In the genomic region with DNA sequence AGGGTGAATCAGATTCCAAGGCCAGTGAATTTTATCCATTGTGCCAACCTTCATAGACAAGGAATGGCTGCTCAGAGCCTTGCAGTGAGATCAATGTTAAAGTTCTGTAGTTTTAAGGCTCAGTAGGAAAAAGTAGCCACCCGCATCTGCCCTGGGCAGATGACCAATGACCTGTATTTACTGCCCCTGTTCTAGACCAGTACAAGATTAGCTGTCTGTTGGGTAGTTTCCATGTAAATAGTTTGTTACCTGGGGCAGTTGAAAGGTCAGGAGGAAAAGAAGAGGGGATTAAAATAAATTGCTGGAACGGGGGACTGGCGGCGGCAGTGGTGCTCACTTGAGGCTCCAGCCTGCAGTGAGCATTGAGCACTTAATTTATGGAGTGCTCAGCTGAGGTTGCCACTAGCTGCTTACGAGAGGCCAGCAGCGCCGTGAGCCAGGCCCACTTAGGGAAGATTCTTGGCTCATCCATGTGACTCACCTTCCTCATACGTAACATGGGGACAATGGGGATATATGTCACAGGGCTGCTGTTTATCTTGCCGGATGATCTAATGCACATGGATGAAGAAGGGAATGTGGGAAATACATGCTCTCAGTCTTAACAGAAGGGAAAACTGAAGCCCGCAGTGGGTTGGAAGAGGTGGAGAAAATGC, we compare ENCODE assay signal across 15 cellular contexts. TPM values are rescaled to one million over a fixed set of nuclear protein-coding genes. Genes with fewer than 3 reads are reported as not detected.
DNase-seq lines count a peak whose midpoint lies in the region; ATAC-seq, FAIRE-seq and TF ChIP-seq lines count a peak whose summit lies in the region.
"Had no signal": no experiment of that assay in that cellular context is flagged by ENCODE, and none has a peak within 500 bp of the region (broad histone marks: within the 10 kb centered on the region; RNA-seq: fewer than 3 reads in every experiment).

No MANE protein-coding gene starts in this region.

- H4K12ac ChIP-seq in trophoblast cell (ENCODE audit: low read depth, low read length): no peak overlapping the region

- H3K79me1 ChIP-seq in trophoblast cell (ENCODE audit: low read length): peaks cover 11% of the 10 kb centered on the region

- DNase-seq in activated T-cell treated with anti-CD3 and anti-CD28 coated beads, Interleukin-2, amount 50 U/mL, for 72 hours: no peak
- DNase-seq in activated T-cell treated with anti-CD3 and anti-CD28 coated beads for 4 hours (no peak), NCI-H510A (lab: John Stamatoyannopoulos, UW) (peak; percentile 49), bronchial epithelial cell (ENCODE audit: low read depth) (peak; percentile 10), trophoblast cell (peak; percentile 91 to 94), endodermal cell (no peak)
- DNase-seq in CD4-positive, alpha-beta T cell: no peak
- DNase-seq: Kasumi-1, mesendoderm, NCI-H1930 had no signal

- no CpG with 5 or more reads among the region's 10 CpGs for WGBS in trophoblast cell (ENCODE audit: extremely low coverage, insufficient coverage, insufficient read length)
- 82% methylated on average over 8 to 10 of the region's 10 CpGs for WGBS in endodermal cell (ENCODE audit: insufficient coverage in 1 of 2, insufficient read length in 1 of 2), 2 experiments

- no peak overlapping the region for H2BK5ac ChIP-seq in trophoblast cell (ENCODE audit: low read depth, low read length, poor library complexity)

- H3K27me3 ChIP-seq in bronchial epithelial cell (ENCODE audit: control insufficient read depth, insufficient read depth, low read length): no peaks in the 10 kb centered on the region
- H3K27me3 ChIP-seq in trophoblast cell (ENCODE audit: insufficient read depth, low read length): no peaks in the 10 kb centered on the region
- no peaks in the 10 kb centered on the region for H3K27me3 ChIP-seq in CD4-positive, alpha-beta T cell (ENCODE audit: control insufficient read depth, insufficient read depth, low read length)
- H3K27me3 ChIP-seq in endodermal cell (ENCODE audit: control insufficient read depth, insufficient read depth, low read length, poor library complexity, severe bottlenecking): no peaks in the 10 kb centered on the region

- H3K9me3 Mint-ChIP-seq in activated T-cell treated with anti-CD3 and anti-CD28 coated beads, Interleukin-2, amount 50 U/mL, for 72 hours: peaks cover 0 to 4% of the 10 kb centered on the region in 2 donors
- H3K9me3 Mint-ChIP-seq in CD4-positive, alpha-beta T cell: no peaks in the 10 kb centered on the region
- peaks cover 7% of the 10 kb centered on the region for H3K9me3 Mint-ChIP-seq in endodermal cell

- no peaks in the 10 kb centered on the region for H3K27me3 Mint-ChIP-seq in activated T-cell treated with anti-CD3 and anti-CD28 coated beads, Interleukin-2, amount 50 U/mL, for 72 hours (ENCODE audit: low read depth)
- no peaks in the 10 kb centered on the region for H3K27me3 Mint-ChIP-seq in CD4-positive, alpha-beta T cell
- no peaks in the 10 kb centered on the region for H3K27me3 Mint-ChIP-seq in endodermal cell (ENCODE audit: insufficient read depth)

- intact Hi-C loops in CD4-positive, alpha-beta T cell (cut with DNase I, micrococcal nuclease): no loop called here

- FAIRE-seq in bronchial epithelial cell (lab: Jason Lieb, UNC): no peak
- FAIRE-seq: TTC549 had no signal

- H2BK120ac ChIP-seq in trophoblast cell (ENCODE audit: insufficient read depth, low read length, poor library complexity): peak overlapping the region; percentile 47

- H3K27ac Mint-ChIP-seq in activated T-cell treated with anti-CD3 and anti-CD28 coated beads, Interleukin-2, amount 50 U/mL, for 72 hours: peak overlapping the region; percentile 87
- H3K27ac Mint-ChIP-seq in CD4-positive, alpha-beta T cell: no peak overlapping the region
- H3K27ac Mint-ChIP-seq in endodermal cell: no peak overlapping the region

- ATAC-seq in activated T-cell treated with anti-CD3 and anti-CD28 coated beads, Interleukin-2, amount 50 U/mL, for 72 hours (replicated peaks in 1 of 2): no peak
- no peak for ATAC-seq in GM21717 (IDR thresholded peaks at IDR 0.05; ENCODE audit: unreplicated experiment)
- no peak for ATAC-seq in CD4-positive, alpha-beta T cell (ENCODE audit: poor library complexity)
- ATAC-seq: foreskin keratinocyte had no signal

- H3K9me3 ChIP-seq in trophoblast cell (ENCODE audit: insufficient read depth, low read depth, low read length): no peaks in the 10 kb centered on the region
- H3K9me3 ChIP-seq in CD4-positive, alpha-beta T cell (ENCODE audit: control insufficient read depth, low read length): no peaks in the 10 kb centered on the region
- H3K9me3 ChIP-seq in endodermal cell (ENCODE audit: control insufficient read depth, low read length): no peaks in the 10 kb centered on the region
- H3K9me3 ChIP-seq: thoracic aorta had no signal

- no peak overlapping the region for H3K4me2 ChIP-seq in trophoblast cell (ENCODE audit: low read length)

- H2BK12ac ChIP-seq in trophoblast cell (ENCODE audit: low read length): no peak overlapping the region

- POLR2A ChIA-PET in CD4-positive, alpha-beta T cell (lab: Charles Lee): no interaction called here

- H3K18ac ChIP-seq in trophoblast cell (ENCODE audit: low read length): no peak overlapping the region

- peak overlapping the region in 1 of 2 donors; percentile 76 for H3K4me3 Mint-ChIP-seq in activated T-cell treated with anti-CD3 and anti-CD28 coated beads, Interleukin-2, amount 50 U/mL, for 72 hours
- no peak overlapping the region for H3K4me3 Mint-ChIP-seq in CD4-positive, alpha-beta T cell
- no peak overlapping the region for H3K4me3 Mint-ChIP-seq in endodermal cell

- H3K36me3 ChIP-seq in bronchial epithelial cell (ENCODE audit: control insufficient read depth, insufficient read depth, low read length) (no peaks in the 10 kb centered on the region), trophoblast cell (ENCODE audit: control insufficient read depth in 1 of 2, insufficient read depth in 2 of 2, low read length in 2 of 2) (no peaks in the 10 kb centered on the region), endodermal cell (ENCODE audit: control insufficient read depth, insufficient read depth, low read length) (no peaks in the 10 kb centered on the region)
- H3K36me3 ChIP-seq: thoracic aorta had no signal

- peaks cover 0 to 3% of the 10 kb centered on the region in 2 donors for H3K36me3 Mint-ChIP-seq in activated T-cell treated with anti-CD3 and anti-CD28 coated beads, Interleukin-2, amount 50 U/mL, for 72 hours (ENCODE audit: insufficient read depth in 2 of 2)
- H3K36me3 Mint-ChIP-seq in CD4-positive, alpha-beta T cell (ENCODE audit: low read depth): no peaks in the 10 kb centered on the region
- H3K36me3 Mint-ChIP-seq in endodermal cell (ENCODE audit: low read depth): no peaks in the 10 kb centered on the region

- no peak overlapping the region for H2AK5ac ChIP-seq in trophoblast cell (ENCODE audit: low read length)

- H3K4me1 Mint-ChIP-seq in activated T-cell treated with anti-CD3 and anti-CD28 coated beads, Interleukin-2, amount 50 U/mL, for 72 hours (ENCODE audit: low read depth): peaks cover 42% of the 10 kb centered on the region
- peaks cover 13% of the 10 kb centered on the region for H3K4me1 Mint-ChIP-seq in CD4-positive, alpha-beta T cell (ENCODE audit: low read depth)
- no peaks in the 10 kb centered on the region for H3K4me1 Mint-ChIP-seq in endodermal cell

- H4K8ac ChIP-seq in trophoblast cell (ENCODE audit: low read depth, low read length): no peak overlapping the region

- H3K27ac ChIP-seq in trophoblast cell (ENCODE audit: low read depth, low read length) (peak overlapping the region; percentile 12), endodermal cell (ENCODE audit: low read depth, low read length) (no peak overlapping the region)
- H3K27ac ChIP-seq in CD4-positive, alpha-beta T cell (ENCODE audit: low read depth, low read length): no peak overlapping the region
- H3K27ac ChIP-seq: foreskin keratinocyte, thoracic aorta had no signal

- H3K4me1 ChIP-seq in trophoblast cell (ENCODE audit: control insufficient read depth in 1 of 2, insufficient read depth in 2 of 2, low read length in 2 of 2) (peaks cover 5% of the 10 kb centered on the region in 2 experiments), endodermal cell (ENCODE audit: control insufficient read depth, insufficient read depth, low read length) (no peaks in the 10 kb centered on the region)
- H3K4me1 ChIP-seq: foreskin keratinocyte had no signal

- H3K4me3 ChIP-seq in bronchial epithelial cell (ENCODE audit: low read depth, low read length) (no peak overlapping the region), trophoblast cell (ENCODE audit: low read depth, low read length) (no peak overlapping the region), endodermal cell (ENCODE audit: low read length) (no peak overlapping the region)
- H3K4me3 ChIP-seq: thoracic aorta had no signal

- H3K4ac ChIP-seq in trophoblast cell (ENCODE audit: low read depth, low read length): no peak overlapping the region

- no peak overlapping the region for H3K14ac ChIP-seq in trophoblast cell (ENCODE audit: low read length)

- H3K23ac ChIP-seq in trophoblast cell (ENCODE audit: low read length): no peak overlapping the region

- no peaks in the 10 kb centered on the region for H3K79me2 ChIP-seq in trophoblast cell (ENCODE audit: control insufficient read depth, insufficient read depth, low read length, poor library complexity)

- peak overlapping the region; percentile 76 for H4K91ac ChIP-seq in trophoblast cell (ENCODE audit: low read depth, low read length)

- H3K9ac ChIP-seq in trophoblast cell (ENCODE audit: low read length) (no peak overlapping the region), endodermal cell (ENCODE audit: extremely low read depth, low read length, poor library complexity, severe bottlenecking) (no peak overlapping the region)

- TF ChIP-seq CTCF in bronchial epithelial cell (IDR thresholded peaks at IDR 0.05; ENCODE audit: insufficient read depth, low read length, severe bottlenecking) (no peak), endodermal cell (conservative IDR thresholded peaks at IDR 0.05) (no peak)
- no peak for TF ChIP-seq CTCF in CD4-positive, alpha-beta T cell (IDR thresholded peaks at IDR 0.05)

- no peak overlapping the region for H2AFZ ChIP-seq in trophoblast cell (ENCODE audit: insufficient read depth, low read length, poor library complexity)

- CTCF ChIA-PET in CD4-positive, alpha-beta T cell (lab: Charles Lee): no interaction called here

RNA-seq across cellular contexts. Expression of gene NOS2, which starts 10.7 kb away (rescaled TPM):
- total RNA-seq in activated T-cell treated with anti-CD3 and anti-CD28 coated beads, Interleukin-2, amount 50 U/mL, for 72 hours: under 1 TPM; 0.05 to 0.14 TPM
- total RNA-seq in bronchial epithelial cell: under 0.01 TPM in 1 of 2 replicates, not detected in the other
- 64.6 and 66.1 TPM in 2 replicates for polyA plus RNA-seq in trophoblast cell (2013)
- total RNA-seq in CD4-positive, alpha-beta T cell: under 1 TPM in 1 of 2 experiments, not detected in 1; 0.08 TPM
- under 1 TPM; 0.26 to 0.62 TPM for total RNA-seq in endodermal cell
- 9.1 TPM for polyA plus RNA-seq in endodermal cell (2013, experiment 1 of 2)
- polyA plus RNA-seq in endodermal cell (2013, experiment 2 of 2): 6.7 TPM
- total RNA-seq: foreskin keratinocyte, thoracic aorta had no signal
- polyA plus RNA-seq: AG04450, foreskin keratinocyte had no signal

Comparison
In these comparisons a context has a peak if more than half of its experiments do, and no peak if none do; other contexts are left out.
1. DNase-seq: peak in NCI-H510A (single experiment), bronchial epithelial cell (single experiment) and trophoblast cell (2 of 2); none in activated T-cell treated with anti-CD3 and anti-CD28 coated beads, Interleukin-2, amount 50 U/mL, for 72 hours (0 of 2), activated T-cell treated with anti-CD3 and anti-CD28 coated beads for 4 hours (single experiment), CD4-positive, alpha-beta T cell (0 of 10) and endodermal cell (single experiment).